In genomic region chr18:46293699-46294300, GRCh38 we compare ENCODE assay signal across 19 cellular contexts.
A peak's percentile ranks its signal among the peaks of the same experiment; 100 is the strongest.
DNase-seq lines count a peak whose midpoint lies in the region; ATAC-seq, FAIRE-seq and TF ChIP-seq lines count a peak whose summit lies in the region.
"Had no signal": no experiment of that assay in that cellular context is flagged by ENCODE, and none has a peak within 500 bp of the region (broad histone marks: within the 10 kb centered on the region; RNA-seq: fewer than 3 reads in every experiment).

No MANE protein-coding gene starts in this region.

- TF ChIP-seq EP300 in K562 (IDR thresholded peaks at IDR 0.05; ENCODE audit: low read length), result peak; percentile 47; the same call in 1 of the 2 replicates

- H3K27ac ChIP-seq in cardiac muscle cell (peak overlapping the region; percentile 48), left ventricle myocardium inferior (replicated peaks) (no peak overlapping the region), K562 (ENCODE audit: extremely low read depth, low read depth, low read length) (no peak overlapping the region), upper lobe of right lung (peak overlapping the region; percentile 6), prostate gland (no peak overlapping the region)
- H3K27ac ChIP-seq: esophagus squamous epithelium had no signal

- no peak for TF ChIP-seq CTCF in cardiac muscle cell (IDR thresholded peaks at IDR 0.05; ENCODE audit: low read depth, low read length)
- no peak for TF ChIP-seq CTCF in left ventricle myocardium inferior (IDR thresholded peaks at IDR 0.05; ENCODE audit: borderline replicate concordance)
- no peak for TF ChIP-seq CTCF in K562 (IDR thresholded peaks at IDR 0.05 in 2 of 3, conservative IDR thresholded peaks at IDR 0.05 in 1 of 3; ENCODE audit: insufficient read depth in 2 of 3, low read depth in 1 of 3, low read length in 3 of 3)
- no peak for TF ChIP-seq CTCF in upper lobe of right lung (IDR thresholded peaks at IDR 0.05)
- TF ChIP-seq CTCF in prostate gland (IDR thresholded peaks at IDR 0.05), result no peak
- no peak for TF ChIP-seq CTCF in GM10266 (IDR thresholded peaks at IDR 0.05; ENCODE audit: control insufficient read depth, insufficient read depth, low read depth, missing control alignments)

- H3K9me1 ChIP-seq in K562 (ENCODE audit: control insufficient read depth, insufficient read depth, low read length), result no peaks in the 10 kb centered on the region

- CTCF ChIA-PET in K562 (lab: Yijun Ruan, JAX; ENCODE audit: low intra/inter-chr PET ratio), result no interaction called here

- no peak for FAIRE-seq in K562 (lab: Jason Lieb, UNC)

- H4K20me1 ChIP-seq in K562 (replicated peaks; ENCODE audit: control insufficient read depth, insufficient read depth, low read length), result no peaks in the 10 kb centered on the region

- H3K9ac ChIP-seq in K562 (ENCODE audit: insufficient read depth in 1 of 2, low read depth in 2 of 2, low read length in 2 of 2), result no peak overlapping the region

- H3K36me3 ChIP-seq in cardiac muscle cell (no peaks in the 10 kb centered on the region), left ventricle myocardium inferior (no peaks in the 10 kb centered on the region), K562 (ENCODE audit: control insufficient read depth, insufficient read depth, low read length) (no peaks in the 10 kb centered on the region), upper lobe of right lung (no peaks in the 10 kb centered on the region), prostate gland (no peaks in the 10 kb centered on the region)
- H3K36me3 ChIP-seq: esophagus squamous epithelium had no signal

- no peak for TF ChIP-seq RAD21 in K562 (CRISPR knock-in tag; conservative IDR thresholded peaks at IDR 0.05 in 1 of 2, IDR thresholded peaks at IDR 0.05 in 1 of 2)

- no peaks in the 10 kb centered on the region for H3K79me2 ChIP-seq in K562 (ENCODE audit: control insufficient read depth, insufficient read depth, low read length)

- POLR2A ChIA-PET in K562 (lab: Yijun Ruan, JAX), result interaction anchor here (0.5 to 0.6 kb wide), 2 partner anchors 46 to 231 kb away, joined by 3 read pairs; no protein-coding TSS in a partner anchor

- TF ChIP-seq POLR2A in K562 (conservative IDR thresholded peaks at IDR 0.05), result no peak
- TF ChIP-seq POLR2A in prostate gland (IDR thresholded peaks at IDR 0.05), result no peak

- in situ Hi-C loops in K562 (cut with MboI), result loop anchor here (25.0 kb wide), 1 partner anchor 194 kb away; no protein-coding TSS in a partner anchor

- intact Hi-C loops in left ventricle myocardium inferior (cut with micrococcal nuclease) (no loop called here), K562 (cut with micrococcal nuclease) (loop anchor here (5.0 kb wide), 1 partner anchor 121 kb away; a partner anchor contains a TSS), upper lobe of right lung (cut with DNase I) (no loop called here), prostate gland (cut with DNase I) (no loop called here)

- no peak overlapping the region for H3K4me2 ChIP-seq in K562 (ENCODE audit: insufficient read depth, low read length)

- H2AFZ ChIP-seq in K562 (ENCODE audit: low read depth, low read length), result no peak overlapping the region

- BruUV-seq in K562 (replicated peaks; lab: Mats Ljungman, UMichigan), result no TSS peak

- no peaks in the 10 kb centered on the region for H3K9me3 ChIP-seq in cardiac muscle cell (ENCODE audit: low read depth)
- no peaks in the 10 kb centered on the region for H3K9me3 ChIP-seq in left ventricle myocardium inferior (replicated peaks)
- H3K9me3 ChIP-seq in K562 (replicated peaks; ENCODE audit: control insufficient read depth, insufficient read depth, low read depth, low read length), result no peaks in the 10 kb centered on the region
- no peaks in the 10 kb centered on the region for H3K9me3 ChIP-seq in upper lobe of right lung
- no peaks in the 10 kb centered on the region for H3K9me3 ChIP-seq in prostate gland
- H3K9me3 ChIP-seq: esophagus squamous epithelium had no signal

- peaks cover 15% of the 10 kb centered on the region for H3K4me1 ChIP-seq in cardiac muscle cell (ENCODE audit: low read depth)
- peaks cover 5% of the 10 kb centered on the region for H3K4me1 ChIP-seq in left ventricle myocardium inferior
- H3K4me1 ChIP-seq in K562 (replicated peaks in 1 of 2; ENCODE audit: control insufficient read depth in 2 of 2, insufficient read depth in 2 of 2, low read length in 2 of 2), result no peaks in the 10 kb centered on the region; a peak in 3 of 5 replicates
- no peaks in the 10 kb centered on the region for H3K4me1 ChIP-seq in upper lobe of right lung
- no peaks in the 10 kb centered on the region for H3K4me1 ChIP-seq in prostate gland (replicated peaks)

- ATAC-seq in K562 (peak; percentile 67), upper lobe of right lung (peak; percentile 58)
- ATAC-seq: stimulated activated memory B cell treated with anti-CD40 and anti-IgM and Interleukin-4, amounts not matched to agents 10 μg/mL and 1 μg/mL and 100 μg/mL, for 72 hours had no signal

- H3K27me3 ChIP-seq in cardiac muscle cell, result no peaks in the 10 kb centered on the region
- H3K27me3 ChIP-seq in left ventricle myocardium inferior (ENCODE audit: low read depth), result no peaks in the 10 kb centered on the region
- peaks cover 3 to 21% of the 10 kb centered on the region in 2 experiments; a peak in 3 of 5 replicates for H3K27me3 ChIP-seq in K562 (ENCODE audit: control insufficient read depth in 2 of 2, insufficient read depth in 2 of 2, low read length in 2 of 2)
- no peaks in the 10 kb centered on the region for H3K27me3 ChIP-seq in upper lobe of right lung
- no peaks in the 10 kb centered on the region for H3K27me3 ChIP-seq in prostate gland (replicated peaks; ENCODE audit: insufficient read depth)
- H3K27me3 ChIP-seq: esophagus squamous epithelium had no signal

- H3K4me3 ChIP-seq in cardiac muscle cell (no peak overlapping the region), left ventricle myocardium inferior (no peak overlapping the region), K562 (no peak overlapping the region), upper lobe of right lung (no peak overlapping the region), prostate gland (no peak overlapping the region)
- H3K4me3 ChIP-seq: esophagus squamous epithelium had no signal

- DNase-seq in cardiac muscle cell (ENCODE audit: low read depth in 1 of 2, low spot score in 1 of 2), result peak; percentile 22 to 48
- no peak for DNase-seq in left ventricle myocardium inferior
- DNase-seq in K562 (ENCODE audit: extremely low read depth in 1 of 4, low spot score in 3 of 4), result no peak
- peak; percentile 90 for DNase-seq in islet precursor cell
- peak; percentile 52 for DNase-seq in upper lobe of right lung
- no peak for DNase-seq in prostate gland (ENCODE audit: low spot score)
- no peak for DNase-seq in midbrain (lab: John Stamatoyannopoulos, UW)
- no peak for DNase-seq in GM10266 (ENCODE audit: extremely low spot score)
- DNase-seq: ACHN; activated CD4-positive, alpha-beta memory T cell treated with anti-CD3 and anti-CD28 coated beads for 36 hours; activated T-cell treated with anti-CD3 and anti-CD28 coated beads, Interleukin-2, amount 50 U/mL, for 1 hour; caudate nucleus; DMS153; esophagus squamous epithelium; NCI-H1436; NCI-H345; Right ventricle myocardium superior; T-helper 1 cell had no signal

- WGBS in K562 (ENCODE audit: insufficient coverage, low coverage, missing lambda C conversion rate), result 0% methylated on average over 8 of the region's 9 CpGs
- WGBS in prostate gland, result 31% methylated on average over 9 of the region's 9 CpGs

TF ChIP-seq in K562, 482 proteins besides CTCF, POLR2A, EP300 and RAD21 (continues in another document):
- TF ChIP-seq TAL1 (IDR thresholded peaks at IDR 0.05), result peak; percentile 29; the same call in 1 of the 2 replicates

Comparison
In these comparisons a context has a peak if more than half of its experiments do, and no peak if none do; other contexts are left out.
1. DNase-seq: peak in cardiac muscle cell (2 of 2), islet precursor cell (single experiment) and upper lobe of right lung (single experiment); none in left ventricle myocardium inferior (single experiment), K562 (0 of 4), prostate gland (single experiment), midbrain (single experiment) and GM10266 (single experiment).
2. H3K27ac ChIP-seq: peak in cardiac muscle cell (single experiment) and upper lobe of right lung (single experiment); none in left ventricle myocardium inferior (single experiment), K562 (single experiment) and prostate gland (0 of 2).